20 cellular contexts compared by ENCODE assay signal in the genomic region with DNA sequence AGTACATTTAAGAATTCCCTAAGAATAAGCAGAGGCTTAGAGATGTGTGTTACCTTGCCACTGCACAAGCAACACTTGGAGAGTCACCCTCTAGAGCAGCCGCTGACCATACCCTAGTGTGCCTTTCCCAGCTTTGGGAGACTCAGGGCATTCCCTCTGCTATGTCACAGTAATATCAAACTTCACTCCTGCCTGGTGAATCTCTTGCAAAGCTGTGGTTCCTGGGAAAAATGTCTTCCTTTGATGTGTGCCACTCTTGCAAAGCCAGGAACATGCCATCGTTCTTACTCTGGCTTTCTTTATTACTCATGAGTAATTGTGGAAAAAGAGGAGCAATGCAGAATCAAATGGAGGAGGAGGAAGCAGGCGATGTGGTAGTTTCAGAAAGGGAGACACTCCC.
DNase-seq lines count a peak whose midpoint lies in the region; ATAC-seq, FAIRE-seq and TF ChIP-seq lines count a peak whose summit lies in the region.
"Had no signal": no experiment of that assay in that cellular context is flagged by ENCODE, and none has a peak within 500 bp of the region (broad histone marks: within the 10 kb centered on the region; RNA-seq: fewer than 3 reads in every experiment).

No MANE protein-coding gene starts in this region.

- peak; percentile 13 to 25; a peak in 2 of 6 replicates for ATAC-seq in A549
- no peak for ATAC-seq in activated CD8-positive, alpha-beta T cell treated with anti-CD3 and anti-CD28 coated beads for 36 hours
- no peak for ATAC-seq in upper lobe of left lung (ENCODE audit: low FRiP score in 2 of 2)

- H3K4me3 ChIP-seq in A549 (no peak overlapping the region), adrenal gland (no peak overlapping the region), tibial artery (no peak overlapping the region), upper lobe of left lung (no peak overlapping the region)
- H3K4me3 ChIP-seq: left lung, ovary, vagina had no signal

- CTCF ChIA-PET in A549 (lab: Yijun Ruan, JAX): interaction anchor here (0.7 to 4.0 kb wide), 19 partner anchors 9 to 622 kb away, joined by 3 to 34 read pairs (median 4); partner anchors contain the start of gene SLC12A2
- CTCF ChIA-PET in activated CD8-positive, alpha-beta T cell treated with anti-CD3 and anti-CD28 coated beads for 36 hours (lab: Charles Lee): interaction anchor here (0.7 to 2.2 kb wide), 6 partner anchors 9 to 338 kb away, joined by 3 to 10 read pairs (median 4); no protein-coding TSS in a partner anchor

- H3K36me3 ChIP-seq in adrenal gland (replicated peaks in 1 of 2) (no peaks in the 10 kb centered on the region), tibial artery (no peaks in the 10 kb centered on the region), upper lobe of left lung (no peaks in the 10 kb centered on the region)
- H3K36me3 ChIP-seq: left lung, ovary, vagina, WERI-Rb-1 had no signal

- H3K27me3 ChIP-seq in adrenal gland (no peaks in the 10 kb centered on the region), tibial artery (no peaks in the 10 kb centered on the region), upper lobe of left lung (no peaks in the 10 kb centered on the region)
- H3K27me3 ChIP-seq: left lung, ovary, vagina had no signal

- H3K4me3 Mint-ChIP-seq in mesothelial cell of epicardium: no peak overlapping the region
- no peak overlapping the region for H3K4me3 Mint-ChIP-seq in activated CD8-positive, alpha-beta T cell treated with anti-CD3 and anti-CD28 coated beads for 36 hours
- H3K4me3 Mint-ChIP-seq: activated CD4-positive, alpha-beta memory T cell treated with anti-CD3 and anti-CD28 coated beads, Interleukin-2, amount 10 ng/mL, durations not matched to agents 7 days and 5 days; activated T-helper 1 cell treated with anti-CD3 and anti-CD28 coated beads, Interleukin-12 subunit alpha, Interleukin-12 subunit beta, Interleukin-2, Interleukin-4 antibody, amounts not matched to agents 30 ng/mL and 10 ng/mL and 1 ng/mL, durations not matched to agents 14 hours and 24 hours and 36 hours; stimulated activated naive CD8-positive, alpha-beta T cell treated with anti-CD3 and anti-CD28 coated beads, Interleukin-15, Interleukin-2, amounts not matched to agents 100 ng/mL and 50 ng/mL, for 24 hours had no signal

- TF ChIP-seq EP300 in A549 (IDR thresholded peaks at IDR 0.05): no peak
- TF ChIP-seq EP300 in upper lobe of left lung (IDR thresholded peaks at IDR 0.05): no peak

- peaks cover 4% of the 10 kb centered on the region for H3K4me1 Mint-ChIP-seq in mesothelial cell of epicardium
- no peaks in the 10 kb centered on the region for H3K4me1 Mint-ChIP-seq in activated CD8-positive, alpha-beta T cell treated with anti-CD3 and anti-CD28 coated beads for 36 hours (ENCODE audit: low read depth)
- H3K4me1 Mint-ChIP-seq: activated CD4-positive, alpha-beta memory T cell treated with anti-CD3 and anti-CD28 coated beads, Interleukin-2, amount 10 ng/mL, durations not matched to agents 7 days and 5 days had no signal

- no peak for TF ChIP-seq CTCF in A549 (IDR thresholded peaks at IDR 0.05)
- no peak for TF ChIP-seq CTCF in adrenal gland (IDR thresholded peaks at IDR 0.05)
- no peak for TF ChIP-seq CTCF in mesothelial cell of epicardium (IDR thresholded peaks at IDR 0.05; ENCODE audit: unreplicated experiment)
- TF ChIP-seq CTCF in tibial artery (IDR thresholded peaks at IDR 0.05): no peak
- no peak for TF ChIP-seq CTCF in activated CD8-positive, alpha-beta T cell treated with anti-CD3 and anti-CD28 coated beads for 36 hours (IDR thresholded peaks at IDR 0.05)
- TF ChIP-seq CTCF in upper lobe of left lung (IDR thresholded peaks at IDR 0.05): no peak

- peak overlapping the region; percentile 63 for H3K4me2 ChIP-seq in A549

- H3K27me3 Mint-ChIP-seq in mesothelial cell of epicardium (ENCODE audit: low read depth): no peaks in the 10 kb centered on the region
- peaks cover 3% of the 10 kb centered on the region for H3K27me3 Mint-ChIP-seq in activated CD8-positive, alpha-beta T cell treated with anti-CD3 and anti-CD28 coated beads for 36 hours
- H3K27me3 Mint-ChIP-seq: stimulated activated naive CD8-positive, alpha-beta T cell treated with anti-CD3 and anti-CD28 coated beads, Interleukin-15, Interleukin-2, amounts not matched to agents 100 ng/mL and 50 ng/mL, for 24 hours had no signal

- no peaks in the 10 kb centered on the region for H3K9me3 Mint-ChIP-seq in mesothelial cell of epicardium
- peaks cover 1% of the 10 kb centered on the region for H3K9me3 Mint-ChIP-seq in activated CD8-positive, alpha-beta T cell treated with anti-CD3 and anti-CD28 coated beads for 36 hours
- H3K9me3 Mint-ChIP-seq: activated CD4-positive, alpha-beta memory T cell treated with anti-CD3 and anti-CD28 coated beads, Interleukin-2, amount 10 ng/mL, durations not matched to agents 7 days and 5 days; activated T-helper 1 cell treated with anti-CD3 and anti-CD28 coated beads, Interleukin-12 subunit alpha, Interleukin-12 subunit beta, Interleukin-2, Interleukin-4 antibody, amounts not matched to agents 30 ng/mL and 10 ng/mL and 1 ng/mL, durations not matched to agents 14 hours and 24 hours and 36 hours; stimulated activated naive CD8-positive, alpha-beta T cell treated with anti-CD3 and anti-CD28 coated beads, Interleukin-15, Interleukin-2, amounts not matched to agents 100 ng/mL and 50 ng/mL, for 24 hours had no signal

- H3K27ac ChIP-seq in A549 (peak overlapping the region; percentile 56 to 75), adrenal gland (peak overlapping the region; percentile 2 to 68 (median 57)), tibial artery (no peak overlapping the region), upper lobe of left lung (no peak overlapping the region)
- H3K27ac ChIP-seq: left lung, ovary, vagina, WERI-Rb-1 had no signal

- TF ChIP-seq RAD21 in A549 (conservative IDR thresholded peaks at IDR 0.05 in 1 of 2, IDR thresholded peaks at IDR 0.05 in 1 of 2): no peak

- POLR2A ChIA-PET in A549 (lab: Yijun Ruan, JAX): interaction anchor here (1.0 to 1.1 kb wide), 2 partner anchors 207 to 325 kb away, joined by 3 to 4 read pairs; partner anchors contain the start of gene SLC12A2
- POLR2A ChIA-PET in activated CD8-positive, alpha-beta T cell treated with anti-CD3 and anti-CD28 coated beads for 36 hours (lab: Charles Lee): no interaction called here

- WGBS in A549 (ENCODE audit: missing lambda C conversion rate): 60% methylated on average over 3 of the region's 3 CpGs
- WGBS in adrenal gland, 4 donors: 55 to 71% (median 59%) methylated on average over 3 of the region's 3 CpGs
- WGBS in upper lobe of left lung, 2 donors: 78 to 81% methylated on average over 3 of the region's 3 CpGs

- H3K36me3 Mint-ChIP-seq in mesothelial cell of epicardium: no peaks in the 10 kb centered on the region
- no peaks in the 10 kb centered on the region for H3K36me3 Mint-ChIP-seq in activated CD8-positive, alpha-beta T cell treated with anti-CD3 and anti-CD28 coated beads for 36 hours (ENCODE audit: low read depth)

- peak overlapping the region; percentile 2 for H3K27ac Mint-ChIP-seq in mesothelial cell of epicardium
- H3K27ac Mint-ChIP-seq in activated CD8-positive, alpha-beta T cell treated with anti-CD3 and anti-CD28 coated beads for 36 hours: no peak overlapping the region
- H3K27ac Mint-ChIP-seq: activated CD4-positive, alpha-beta memory T cell treated with anti-CD3 and anti-CD28 coated beads, Interleukin-2, amount 10 ng/mL, durations not matched to agents 7 days and 5 days; activated T-helper 1 cell treated with anti-CD3 and anti-CD28 coated beads, Interleukin-12 subunit alpha, Interleukin-12 subunit beta, Interleukin-2, Interleukin-4 antibody, amounts not matched to agents 30 ng/mL and 10 ng/mL and 1 ng/mL, durations not matched to agents 14 hours and 24 hours and 36 hours; stimulated activated naive CD8-positive, alpha-beta T cell treated with anti-CD3 and anti-CD28 coated beads, Interleukin-15, Interleukin-2, amounts not matched to agents 100 ng/mL and 50 ng/mL, for 24 hours had no signal

- H3K9me3 ChIP-seq in A549 (no peaks in the 10 kb centered on the region), adrenal gland (replicated peaks in 1 of 3) (no peaks in the 10 kb centered on the region), tibial artery (no peaks in the 10 kb centered on the region), upper lobe of left lung (no peaks in the 10 kb centered on the region)
- H3K9me3 ChIP-seq: left lung, ovary, vagina had no signal

- H3K4me1 ChIP-seq in A549: peaks cover 46% of the 10 kb centered on the region
- peaks cover 20 to 36% of the 10 kb centered on the region in 2 donors for H3K4me1 ChIP-seq in adrenal gland (replicated peaks in 1 of 2)
- peaks cover 0 to 18% (median 6%) of the 10 kb centered on the region in 4 donors for H3K4me1 ChIP-seq in tibial artery
- H3K4me1 ChIP-seq in upper lobe of left lung: peaks cover 5 to 18% (median 10%) of the 10 kb centered on the region in 4 donors

- FAIRE-seq in A549 (lab: Jason Lieb, UNC): no peak
- FAIRE-seq: H1 had no signal

- DNase-seq in A549 (ENCODE audit: low read depth in 1 of 2, low spot score in 1 of 2) (no peak), HT1080 (ENCODE audit: low read depth) (peak; percentile 62), adrenal gland (peak in 2 of 7 donors; percentile 7 to 16), mesothelial cell of epicardium (ENCODE audit: low spot score in 2 of 2, unreplicated experiment in 2 of 2) (no peak), tibial artery (no peak), NCI-H1930 (lab: John Stamatoyannopoulos, UW) (no peak), upper lobe of left lung (no peak)
- no peak for DNase-seq in activated CD8-positive, alpha-beta T cell treated with anti-CD3 and anti-CD28 coated beads for 36 hours
- DNase-seq: activated CD4-positive, alpha-beta memory T cell treated with anti-CD3 and anti-CD28 coated beads, Interleukin-2, amount 10 ng/mL, durations not matched to agents 7 days and 5 days; COR-L47; effector memory CD4-positive, alpha-beta T cell; GF-D8; ovary; SW 1271; WERI-Rb-1 had no signal

- intact Hi-C loops in adrenal gland (cut with DNase I): loop anchor here in 1 of 2 donors (10.0 kb wide), 1 partner anchor 328 kb away; no protein-coding TSS in a partner anchor
- intact Hi-C loops in tibial artery (cut with DNase I; ENCODE audit: low total_unique reads): loop anchor here (2.0 to 10.0 kb wide), 2 partner anchors 18 to 238 kb away; no protein-coding TSS in a partner anchor
- intact Hi-C loops in activated CD8-positive, alpha-beta T cell treated with anti-CD3 and anti-CD28 coated beads for 36 hours (cut with micrococcal nuclease): loop anchor here (5.0 kb wide), 1 partner anchor 326 kb away; no protein-coding TSS in a partner anchor

- no peak for TF ChIP-seq POLR2A in A549 (IDR thresholded peaks at IDR 0.05; ENCODE audit: low read length)
- no peak for TF ChIP-seq POLR2A in adrenal gland (IDR thresholded peaks at IDR 0.05)
- no peak for TF ChIP-seq POLR2A in upper lobe of left lung (IDR thresholded peaks at IDR 0.05)

TF ChIP-seq in A549, 52 proteins besides CTCF, POLR2A, EP300 and RAD21 (continues in another document):
- no peak for TF ChIP-seq KDM1A (IDR thresholded peaks at IDR 0.05; ENCODE audit: low read depth)
- TF ChIP-seq JUN (IDR thresholded peaks at IDR 0.05): no peak
- TF ChIP-seq HDAC2 (IDR thresholded peaks at IDR 0.05): no peak
- no peak for TF ChIP-seq MAX (IDR thresholded peaks at IDR 0.05)
- no peak for TF ChIP-seq JUNB (IDR thresholded peaks at IDR 0.05)

Comparison
In these comparisons a context has a peak if more than half of its experiments do, and no peak if none do; other contexts are left out.
1. ATAC-seq: peak in A549 (2 of 2); none in activated CD8-positive, alpha-beta T cell treated with anti-CD3 and anti-CD28 coated beads for 36 hours (single experiment) and upper lobe of left lung (0 of 2).
2. H3K27ac ChIP-seq: peak in A549 (2 of 2) and adrenal gland (5 of 5); none in tibial artery (0 of 2) and upper lobe of left lung (0 of 4).